Comparison of ENCODE assay signal across 1 cellular context in genomic region chr20:57400262-57400701, GRCh38.
TF ChIP-seq lines count a peak whose summit lies in the region.

No MANE protein-coding gene starts in this region.

TF ChIP-seq in IMR-90, 13 proteins besides CTCF, POLR2A, EP300 and RAD21:
- TF ChIP-seq CEBPB (IDR thresholded peaks at IDR 0.05; ENCODE audit: low read depth, low read length): no peak
- TF ChIP-seq USF2 (IDR thresholded peaks at IDR 0.05; ENCODE audit: low read depth, low read length): no peak
- TF ChIP-seq MXI1 (IDR thresholded peaks at IDR 0.05; ENCODE audit: borderline replicate concordance, low read depth, low read length): no peak
- no peak for TF ChIP-seq FOS (IDR thresholded peaks at IDR 0.05; ENCODE audit: low read depth, low read length)
- TF ChIP-seq CHD1 (IDR thresholded peaks at IDR 0.05; ENCODE audit: low read depth, low read length): no peak
- no peak for TF ChIP-seq RCOR1 (IDR thresholded peaks at IDR 0.05; ENCODE audit: insufficient replicate concordance, low read length)
- TF ChIP-seq RFX5 (IDR thresholded peaks at IDR 0.05; ENCODE audit: low read depth, low read length): no peak
- TF ChIP-seq BHLHE40 (IDR thresholded peaks at IDR 0.05; ENCODE audit: low read depth, low read length): no peak
- no peak for TF ChIP-seq SMC3 (IDR thresholded peaks at IDR 0.05; ENCODE audit: low read depth, low read length)
- TF ChIP-seq NFE2L2 (IDR thresholded peaks at IDR 0.05; ENCODE audit: low read depth, low read length): no peak
- no peak for TF ChIP-seq MAZ (IDR thresholded peaks at IDR 0.05; ENCODE audit: borderline replicate concordance, low read depth, low read length)
- TF ChIP-seq ELK1 (IDR thresholded peaks at IDR 0.05; ENCODE audit: borderline replicate concordance, low read depth, low read length): no peak
- TF ChIP-seq MAFK (IDR thresholded peaks at IDR 0.05; ENCODE audit: low read depth, low read length): no peak
